Comparison of ENCODE assay signal across 28 cellular contexts in the genomic region with DNA sequence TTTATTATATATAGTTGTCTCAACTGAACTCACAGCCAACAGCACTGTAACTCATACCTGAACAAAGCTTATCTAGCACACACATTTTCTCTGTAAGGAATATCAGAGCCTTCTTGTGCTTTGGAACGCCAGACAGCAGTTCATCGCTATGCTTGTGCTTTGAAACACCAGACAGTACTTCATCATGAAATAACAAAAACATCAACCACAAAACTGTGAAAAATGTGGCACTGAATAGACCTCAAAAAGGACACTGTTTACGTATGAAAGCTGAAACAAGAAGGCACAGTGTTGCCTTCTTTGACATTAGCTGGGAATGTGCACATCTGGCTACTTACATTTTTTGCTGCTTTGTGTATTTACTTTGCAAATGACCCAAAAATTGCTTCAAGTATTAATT.
DNase-seq lines count a peak whose midpoint lies in the region; ATAC-seq, FAIRE-seq and TF ChIP-seq lines count a peak whose summit lies in the region.
"Had no signal": no experiment of that assay in that cellular context is flagged by ENCODE, and none has a peak within 500 bp of the region (broad histone marks: within the 10 kb centered on the region; RNA-seq: fewer than 3 reads in every experiment).

No MANE protein-coding gene starts in this region.

- H3K9ac ChIP-seq in SK-N-MC (ENCODE audit: insufficient read length), result no peak overlapping the region

- H3K4me3 ChIP-seq in CD8-positive, alpha-beta T cell (ENCODE audit: low read depth, low read length), result no peak overlapping the region
- no peak overlapping the region for H3K4me3 ChIP-seq in SK-N-MC
- H3K4me3 ChIP-seq: HAP-1, mucosa of descending colon, tibial artery had no signal

- no peak overlapping the region for H3K27ac Mint-ChIP-seq in CD8-positive, alpha-beta T cell
- H3K27ac Mint-ChIP-seq in HFFc6, result no peak overlapping the region
- H3K27ac Mint-ChIP-seq: activated CD4-positive, alpha-beta memory T cell treated with anti-CD3 and anti-CD28 coated beads, Interleukin-2, amount 10 ng/mL, durations not matched to agents 7 days and 5 days; activated naive CD8-positive, alpha-beta T cell treated with anti-CD3 and anti-CD28 coated beads, Interleukin-2, amount 10 ng/mL, durations not matched to agents 7 days and 5 days; stimulated activated naive CD8-positive, alpha-beta T cell treated with anti-CD3 and anti-CD28 coated beads, Interleukin-15, Interleukin-2, amounts not matched to agents 100 ng/mL and 50 ng/mL, for 24 hours had no signal

- H3K4me3 Mint-ChIP-seq in CD8-positive, alpha-beta T cell, result no peak overlapping the region
- H3K4me3 Mint-ChIP-seq in HFFc6, result no peak overlapping the region
- H3K4me3 Mint-ChIP-seq: activated CD4-positive, alpha-beta memory T cell treated with anti-CD3 and anti-CD28 coated beads, Interleukin-2, amount 10 ng/mL, durations not matched to agents 7 days and 5 days; activated naive CD8-positive, alpha-beta T cell treated with anti-CD3 and anti-CD28 coated beads, Interleukin-2, amount 10 ng/mL, durations not matched to agents 7 days and 5 days; stimulated activated naive CD8-positive, alpha-beta T cell treated with anti-CD3 and anti-CD28 coated beads, Interleukin-15, Interleukin-2, amounts not matched to agents 100 ng/mL and 50 ng/mL, for 24 hours had no signal

- ATAC-seq in CD8-positive, alpha-beta T cell, result peak; percentile 31
- no peak for ATAC-seq in HG03432 (IDR thresholded peaks at IDR 0.05; ENCODE audit: unreplicated experiment)
- no peak for ATAC-seq in GM21423 (IDR thresholded peaks at IDR 0.05; ENCODE audit: unreplicated experiment)
- ATAC-seq: mucosa of descending colon had no signal

- POLR2A ChIA-PET in CD8-positive, alpha-beta T cell (lab: Charles Lee), result interaction anchor here (1.0 kb wide), 1 partner anchor 18 kb away, joined by 3 read pairs; no protein-coding TSS in a partner anchor

- intact Hi-C loops in CD8-positive, alpha-beta T cell (cut with DNase I, micrococcal nuclease), result no loop called here

- no peak for DNase-seq in CD8-positive, alpha-beta T cell
- no peak for DNase-seq in SK-N-MC (ENCODE audit: low read depth, low spot score)
- DNase-seq in non-pigmented ciliary epithelial cell (ENCODE audit: low read depth), result peak; percentile 85
- DNase-seq in HFFc6, result no peak
- no peak for DNase-seq in EL
- DNase-seq: activated CD4-positive, alpha-beta memory T cell treated with anti-CD3 and anti-CD28 coated beads, Interleukin-2, amount 10 ng/mL, durations not matched to agents 7 days and 5 days; activated effector memory CD4-positive, alpha-beta T cell treated with Interleukin-2 at 50 U/mL for 16 hours; activated naive CD8-positive, alpha-beta T cell treated with anti-CD3 and anti-CD28 coated beads, Interleukin-2, amount 10 ng/mL, durations not matched to agents 7 days and 5 days; BE2C; COR-L47; DMS79 treated with DMSO at 0.1 percent for 48 hours; foreskin fibroblast; hippocampal formation; KBM-7; mucosa of descending colon; NCI-H526; nucleus accumbens; stimulated activated CD4-positive, alpha-beta T cell treated with anti-CD3 and anti-CD28 coated beads, Interleukin-12 subunit alpha, Interleukin-12 subunit beta, amount 100 ng/mL, for 4 hours; stimulated activated CD4-positive, alpha-beta T cell treated with anti-CD3 and anti-CD28 coated beads, Interleukin-4, amount 100 ng/mL, for 4 hours; tibial artery had no signal

- no peaks in the 10 kb centered on the region for H3K4me1 ChIP-seq in CD8-positive, alpha-beta T cell (ENCODE audit: insufficient read depth, low read length)
- H3K4me1 ChIP-seq: BE2C, tibial artery had no signal

- no peaks in the 10 kb centered on the region for H3K9me3 ChIP-seq in CD8-positive, alpha-beta T cell (ENCODE audit: low read length)
- no peaks in the 10 kb centered on the region for H3K9me3 ChIP-seq in SK-N-MC (ENCODE audit: low read depth, low read length)
- H3K9me3 ChIP-seq: BE2C, HAP-1, mucosa of descending colon, tibial artery had no signal

- H3K27me3 ChIP-seq in CD8-positive, alpha-beta T cell (ENCODE audit: insufficient read depth, low read length), result no peaks in the 10 kb centered on the region
- H3K27me3 ChIP-seq: BE2C, tibial artery had no signal

- no peaks in the 10 kb centered on the region for H3K9me3 Mint-ChIP-seq in CD8-positive, alpha-beta T cell
- H3K9me3 Mint-ChIP-seq in HFFc6, result no peaks in the 10 kb centered on the region
- H3K9me3 Mint-ChIP-seq: activated CD4-positive, alpha-beta memory T cell treated with anti-CD3 and anti-CD28 coated beads, Interleukin-2, amount 10 ng/mL, durations not matched to agents 7 days and 5 days; activated naive CD8-positive, alpha-beta T cell treated with anti-CD3 and anti-CD28 coated beads, Interleukin-2, amount 10 ng/mL, durations not matched to agents 7 days and 5 days; stimulated activated naive CD8-positive, alpha-beta T cell treated with anti-CD3 and anti-CD28 coated beads, Interleukin-15, Interleukin-2, amounts not matched to agents 100 ng/mL and 50 ng/mL, for 24 hours had no signal

- CTCF ChIA-PET in CD8-positive, alpha-beta T cell (lab: Charles Lee), result no interaction called here

- TF ChIP-seq CTCF in CD8-positive, alpha-beta T cell (IDR thresholded peaks at IDR 0.05), result no peak
- no peak for TF ChIP-seq CTCF in HFFc6 (IDR thresholded peaks at IDR 0.05)

- peak; percentile 82 for FAIRE-seq in endometrium (lab: Jason Lieb, UNC)
- FAIRE-seq: A204.1, bronchial epithelial cell had no signal

- H3K36me3 ChIP-seq in CD8-positive, alpha-beta T cell (ENCODE audit: insufficient read depth, low read length), result peaks cover 5% of the 10 kb centered on the region
- peaks cover 94% of the 10 kb centered on the region for H3K36me3 ChIP-seq in SK-N-MC (ENCODE audit: insufficient read depth, low read length)

- no peaks in the 10 kb centered on the region for H3K4me1 Mint-ChIP-seq in CD8-positive, alpha-beta T cell (ENCODE audit: low read depth)
- H3K4me1 Mint-ChIP-seq in HFFc6 (ENCODE audit: low read depth), result no peaks in the 10 kb centered on the region
- H3K4me1 Mint-ChIP-seq: activated CD4-positive, alpha-beta memory T cell treated with anti-CD3 and anti-CD28 coated beads, Interleukin-2, amount 10 ng/mL, durations not matched to agents 7 days and 5 days had no signal

- H3K27ac ChIP-seq in CD8-positive, alpha-beta T cell (ENCODE audit: low read depth, low read length), result no peak overlapping the region
- peak overlapping the region; percentile 25; the same call in 1 of the 2 replicates for H3K27ac ChIP-seq in SK-N-MC
- H3K27ac ChIP-seq: RWPE1, tibial artery had no signal

- H3K36me3 Mint-ChIP-seq in CD8-positive, alpha-beta T cell, result peaks cover 67% of the 10 kb centered on the region
- peaks cover 10% of the 10 kb centered on the region; the same call in 1 of the 2 replicates for H3K36me3 Mint-ChIP-seq in HFFc6 (ENCODE audit: low read depth)

- H3K27me3 Mint-ChIP-seq in CD8-positive, alpha-beta T cell (ENCODE audit: low read depth), result no peaks in the 10 kb centered on the region
- no peaks in the 10 kb centered on the region for H3K27me3 Mint-ChIP-seq in HFFc6 (ENCODE audit: insufficient read depth)
- H3K27me3 Mint-ChIP-seq: activated CD4-positive, alpha-beta memory T cell treated with anti-CD3 and anti-CD28 coated beads, Interleukin-2, amount 10 ng/mL, durations not matched to agents 7 days and 5 days; activated naive CD8-positive, alpha-beta T cell treated with anti-CD3 and anti-CD28 coated beads, Interleukin-2, amount 10 ng/mL, durations not matched to agents 7 days and 5 days; stimulated activated naive CD8-positive, alpha-beta T cell treated with anti-CD3 and anti-CD28 coated beads, Interleukin-15, Interleukin-2, amounts not matched to agents 100 ng/mL and 50 ng/mL, for 24 hours had no signal
